ENCODE assay signal across 25 cellular contexts in the genomic region with DNA sequence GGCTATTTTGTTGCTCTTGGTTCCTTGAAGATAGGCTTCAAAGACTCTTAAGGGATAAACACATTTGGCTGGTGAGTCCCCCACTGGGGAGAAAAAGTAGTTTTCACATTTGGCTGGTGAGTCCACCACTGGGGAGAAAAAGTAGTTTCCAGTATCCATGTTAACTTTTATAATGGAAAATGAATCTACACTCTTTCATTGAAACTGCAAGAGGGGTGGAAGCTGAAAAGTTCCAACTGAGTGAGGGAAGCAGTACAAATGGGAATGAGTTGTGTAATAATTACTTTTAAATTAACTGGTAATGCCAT.
"Had no signal": no experiment of that assay in that cellular context is flagged by ENCODE, and none has a peak within 500 bp of the region (broad histone marks: within the 10 kb centered on the region; RNA-seq: fewer than 3 reads in every experiment).

No MANE protein-coding gene starts in this region.

- H3K27me3 Mint-ChIP-seq: activated CD4-positive, alpha-beta memory T cell treated with anti-CD3 and anti-CD28 coated beads, Interleukin-2, amount 10 ng/mL, durations not matched to agents 7 days and 5 days; natural killer cell treated with Interleukin-12 subunit alpha and Interleukin-12 subunit beta and Interleukin-15 and Interleukin-18, amount 100 ng/mL, for 72 hours had no signal

- H3K9me3 ChIP-seq: body of pancreas, lower lobe of right lung, neutrophil, thoracic aorta, upper lobe of left lung had no signal

- H3K9ac ChIP-seq: parathyroid adenoma had no signal

- H3K27ac ChIP-seq: body of pancreas, dorsolateral prefrontal cortex, hepatocyte, lower lobe of right lung, neutrophil, parathyroid adenoma, thoracic aorta, upper lobe of left lung had no signal

- H3K4me1 ChIP-seq: body of pancreas, lower lobe of right lung, parathyroid adenoma, upper lobe of left lung had no signal

- H3K36me3 ChIP-seq: neutrophil, thoracic aorta had no signal

- H2AFZ ChIP-seq: hepatocyte, parathyroid adenoma had no signal

- H3K4me3 ChIP-seq: body of pancreas, dorsolateral prefrontal cortex, hepatocyte, lower lobe of right lung, smooth muscle cell, thoracic aorta, upper lobe of left lung had no signal

- DNase-seq: activated CD4-positive, alpha-beta memory T cell treated with anti-CD3 and anti-CD28 coated beads, Interleukin-2, amount 10 ng/mL, durations not matched to agents 7 days and 5 days; activated CD4-positive, alpha-beta T cell treated with anti-CD3 and anti-CD28 coated beads for 4 hours; activated CD8-positive, alpha-beta memory T cell treated with anti-CD3 and anti-CD28 coated beads, Interleukin-2, amount 50 U/mL, for 4 hours; activated gamma-delta T cell treated with Interleukin-2 at 50 U/mL for 16 hours; activated T-cell treated with anti-CD3 and anti-CD28 coated beads, Interleukin-2, amount 50 U/mL, for 48 hours; amygdala; body of pancreas; caudate nucleus; dorsolateral prefrontal cortex; left colon; lower lobe of right lung; stimulated activated CD4-positive, alpha-beta T cell treated with anti-CD3 and anti-CD28 coated beads, Interleukin-4, amount 100 ng/mL, for 1 hour; upper lobe of left lung had no signal

- H3K27me3 ChIP-seq: body of pancreas, dorsolateral prefrontal cortex, hepatocyte, neutrophil, upper lobe of left lung had no signal

- H3K27ac Mint-ChIP-seq: activated CD4-positive, alpha-beta memory T cell treated with anti-CD3 and anti-CD28 coated beads, Interleukin-2, amount 10 ng/mL, durations not matched to agents 7 days and 5 days; activated naive CD4-positive, alpha-beta T cell treated with anti-CD3 and anti-CD28 coated beads, Interleukin-2, amount 50 U/mL, for 72 hours; mesothelial cell of epicardium; T-helper 2 cell treated with Interferon-gamma antibody and Interleukin-4, amounts not matched to agents 5 μg/mL and 100 μg/mL, for 36 hours had no signal

- H3K36me3 Mint-ChIP-seq: WTC11 had no signal

- H3K4me3 Mint-ChIP-seq: activated CD4-positive, alpha-beta memory T cell treated with anti-CD3 and anti-CD28 coated beads, Interleukin-2, amount 10 ng/mL, durations not matched to agents 7 days and 5 days; mesothelial cell of epicardium; natural killer cell treated with Interleukin-12 subunit alpha and Interleukin-12 subunit beta and Interleukin-15 and Interleukin-18, amount 100 ng/mL, for 72 hours; T-helper 2 cell treated with Interferon-gamma antibody and Interleukin-4, amounts not matched to agents 5 μg/mL and 100 μg/mL, for 36 hours; WTC11 had no signal

- FAIRE-seq: colon had no signal

- ATAC-seq: body of pancreas; left colon; lower lobe of right lung; natural killer cell treated with Interleukin-12 subunit alpha and Interleukin-12 subunit beta and Interleukin-15 and Interleukin-18, amount 100 ng/mL, for 72 hours; sciatic nerve; WTC11 had no signal

- H3K4me2 ChIP-seq: hepatocyte, smooth muscle cell had no signal

- H3K9me3 Mint-ChIP-seq: activated CD4-positive, alpha-beta memory T cell treated with anti-CD3 and anti-CD28 coated beads, Interleukin-2, amount 10 ng/mL, durations not matched to agents 7 days and 5 days; activated naive CD4-positive, alpha-beta T cell treated with anti-CD3 and anti-CD28 coated beads, Interleukin-2, amount 50 U/mL, for 72 hours; natural killer cell treated with Interleukin-12 subunit alpha and Interleukin-12 subunit beta and Interleukin-15 and Interleukin-18, amount 100 ng/mL, for 72 hours; T-helper 2 cell treated with Interferon-gamma antibody and Interleukin-4, amounts not matched to agents 5 μg/mL and 100 μg/mL, for 36 hours; WTC11 had no signal
